ENCODE assay signal across 8 cellular contexts in genomic region chr20:380763-381580, GRCh38. TPM values are rescaled to one million over a fixed set of nuclear protein-coding genes. Genes with fewer than 3 reads are reported as not detected.
DNase-seq lines count a peak whose midpoint lies in the region; ATAC-seq and TF ChIP-seq lines count a peak whose summit lies in the region.

No MANE protein-coding gene starts in this region.

- CTCF ChIA-PET in CD8-positive, alpha-beta T cell (lab: Charles Lee), result no interaction called here

- ATAC-seq in CD8-positive, alpha-beta T cell, result peak; percentile 51
- ATAC-seq in GM19328 (IDR thresholded peaks at IDR 0.05; ENCODE audit: unreplicated experiment) (peak; percentile 46), HG03469 (IDR thresholded peaks at IDR 0.05; ENCODE audit: unreplicated experiment) (peak; percentile 45)

- H3K4me3 ChIP-seq in CD8-positive, alpha-beta T cell (ENCODE audit: low read depth, low read length), result peak overlapping the region; percentile 76
- H3K4me3 ChIP-seq in uterus, result peak overlapping the region; percentile 33 to 63

- no peaks in the 10 kb centered on the region for H3K36me3 ChIP-seq in CD8-positive, alpha-beta T cell (ENCODE audit: insufficient read depth, low read length)
- no peaks in the 10 kb centered on the region for H3K36me3 ChIP-seq in uterus

- H3K27ac Mint-ChIP-seq in CD8-positive, alpha-beta T cell, result peak overlapping the region; percentile 62

- H3K4me3 Mint-ChIP-seq in CD8-positive, alpha-beta T cell, result peak overlapping the region; percentile 81

- no peaks in the 10 kb centered on the region for H3K27me3 ChIP-seq in CD8-positive, alpha-beta T cell (ENCODE audit: insufficient read depth, low read length)
- H3K27me3 ChIP-seq in uterus, result no peaks in the 10 kb centered on the region

- no peak for TF ChIP-seq CTCF in CD8-positive, alpha-beta T cell (IDR thresholded peaks at IDR 0.05)
- no peak for TF ChIP-seq CTCF in uterus (IDR thresholded peaks at IDR 0.05)

- H3K9me3 ChIP-seq in CD8-positive, alpha-beta T cell (ENCODE audit: low read length), result no peaks in the 10 kb centered on the region
- H3K9me3 ChIP-seq in uterus, result no peaks in the 10 kb centered on the region

- H3K27ac ChIP-seq in CD8-positive, alpha-beta T cell (ENCODE audit: low read depth, low read length), result peak overlapping the region; percentile 27
- H3K27ac ChIP-seq in uterus, result peak overlapping the region in 1 of 2 donors; percentile 39

- POLR2A ChIA-PET in CD8-positive, alpha-beta T cell (lab: Charles Lee), result interaction anchor here (1.0 to 1.3 kb wide), 3 partner anchors 17 to 58 kb away, joined by 3 to 7 read pairs (median 4); no protein-coding TSS in a partner anchor

- H3K27me3 Mint-ChIP-seq in CD8-positive, alpha-beta T cell (ENCODE audit: low read depth), result no peaks in the 10 kb centered on the region

- H3K9me3 Mint-ChIP-seq in CD8-positive, alpha-beta T cell, result no peaks in the 10 kb centered on the region

- peaks cover 13% of the 10 kb centered on the region for H3K4me1 Mint-ChIP-seq in CD8-positive, alpha-beta T cell (ENCODE audit: low read depth)

- no peak for TF ChIP-seq POLR2A in uterus (IDR thresholded peaks at IDR 0.05)

- H3K36me3 Mint-ChIP-seq in CD8-positive, alpha-beta T cell, result peaks cover 6% of the 10 kb centered on the region

- peak; percentile 36 to 80 (median 52) for DNase-seq in CD8-positive, alpha-beta T cell
- DNase-seq in RPMI8226, result peak; percentile 84
- peak; percentile 36 for DNase-seq in activated gamma-delta T cell (lab: John Stamatoyannopoulos, UW)
- DNase-seq in germinal center (ENCODE audit: low spot score), result peak; percentile 69
- peak; percentile 90 for DNase-seq in posterior vena cava (ENCODE audit: low spot score)
- peak; percentile 26 to 47 for DNase-seq in uterus

- H3K4me1 ChIP-seq in CD8-positive, alpha-beta T cell (ENCODE audit: insufficient read depth, low read length), result no peaks in the 10 kb centered on the region
- peaks cover 0 to 7% of the 10 kb centered on the region in 2 donors for H3K4me1 ChIP-seq in uterus

- intact Hi-C loops in CD8-positive, alpha-beta T cell (cut with DNase I, micrococcal nuclease), result loop anchor here (1.0 to 2.0 kb wide), 3 partner anchors 26 to 82 kb away; no protein-coding TSS in a partner anchor
- intact Hi-C loops in posterior vena cava (cut with DNase I), result no loop called here
- intact Hi-C loops in uterus (cut with DNase I; ENCODE audit: low total_unique reads), result no loop called here

RNA-seq across cellular contexts. Expression of gene TRIB3, which starts 0.4 kb away (rescaled TPM):
- 1 to 10 TPM; 2.5 to 2.7 TPM for total RNA-seq in CD8-positive, alpha-beta T cell
- total RNA-seq in posterior vena cava (10 to 100 TPM in 1 of 2 donors, 1 to 10 TPM in 1; 7.8 to 12.6 TPM), uterus (1 to 10 TPM; 1.8 to 8.4 (median 3.9) TPM)

RNA-seq across cellular contexts. Expression of gene RBCK1, which starts 27.1 kb away (rescaled TPM):
- total RNA-seq in CD8-positive, alpha-beta T cell, result 10 to 100 TPM; 46.2 to 51.7 TPM
- total RNA-seq in posterior vena cava (10 to 100 TPM; 46.7 to 54.4 TPM), uterus (10 to 100 TPM; 57.9 to 86.3 (median 64.6) TPM)

RNA-seq across cellular contexts. Expression of gene NRSN2, which starts 34.1 kb away (rescaled TPM):
- total RNA-seq in CD8-positive, alpha-beta T cell, result 1 to 10 TPM; 1.3 to 1.4 TPM
- total RNA-seq in posterior vena cava (10 to 100 TPM; 44.2 to 51.0 TPM), uterus (10 to 100 TPM; 10.2 to 65.6 (median 28.7) TPM)

RNA-seq across cellular contexts. Expression of gene SOX12, which starts 55.6 kb away (rescaled TPM):
- 10 to 100 TPM; 10.3 to 11.1 TPM for total RNA-seq in CD8-positive, alpha-beta T cell
- 1 to 10 TPM; 6.6 to 9.5 TPM for total RNA-seq in posterior vena cava
- 10 to 100 TPM in 1 of 4 donors, 1 to 10 TPM in 3; 2.4 to 21.9 (median 7.4) TPM for total RNA-seq in uterus

Comparison
In these comparisons a context has a peak if more than half of its experiments do, and no peak if none do; other contexts are left out.
1. DNase-seq: peak in every context shown above with its lines; median percentile 90 in posterior vena cava; 84 in RPMI8226; 69 in germinal center; 52 in CD8-positive, alpha-beta T cell; 36 in uterus; 36 in activated gamma-delta T cell.
2. RNA of gene NRSN2, which starts 34.1 kb away (total RNA-seq): 44.2 to 51.0 TPM in posterior vena cava and 10.2 to 65.6 TPM in uterus; 1.3 to 1.4 TPM in CD8-positive, alpha-beta T cell; every median in the first group is over 4 times any median in the second.
3. intact Hi-C loops: an anchor here in CD8-positive, alpha-beta T cell (1.0 to 2.0 kb wide); none called in posterior vena cava and uterus.
4. Peak in every context shown above with its lines, with median percentiles within 50 percentile points of each other: ATAC-seq.